In the genomic region with DNA sequence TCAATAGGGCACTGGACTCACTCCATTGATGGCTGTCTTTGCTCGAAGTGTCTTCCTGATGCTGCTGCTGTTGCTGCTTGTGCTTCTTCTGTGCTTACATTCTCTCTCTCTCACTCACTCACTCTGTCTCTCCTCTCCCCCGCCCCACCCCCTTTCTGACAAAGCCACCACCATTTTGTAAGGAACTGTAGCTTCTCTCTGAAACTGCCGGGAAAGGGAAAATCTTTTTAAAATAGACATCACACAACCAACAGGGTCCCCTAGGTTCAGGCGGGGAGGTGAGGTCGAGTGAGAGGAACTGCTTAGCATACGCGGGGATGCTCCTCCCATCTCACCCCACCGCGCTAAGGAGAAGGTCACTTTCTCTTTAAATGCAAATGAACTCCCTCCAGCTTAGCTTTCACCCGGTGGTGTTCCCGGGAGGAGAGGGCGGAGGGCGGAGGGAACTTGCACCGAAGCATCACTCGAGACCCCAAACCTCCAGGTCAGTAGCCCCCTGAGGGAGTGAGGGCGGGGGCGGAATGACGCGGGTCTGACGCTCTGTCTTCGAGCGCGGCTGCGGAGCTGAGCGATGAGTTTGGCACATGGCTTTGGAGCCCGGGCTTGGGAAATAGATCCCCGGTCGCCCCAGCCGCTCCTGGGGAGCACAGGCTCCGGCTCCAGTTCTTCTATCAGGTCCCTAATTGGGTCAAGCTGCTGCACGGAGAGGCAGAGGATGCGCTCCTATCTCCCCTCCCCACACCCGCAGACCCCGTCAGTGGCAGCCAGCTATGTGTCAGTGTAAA, we compare ENCODE assay signal across 9 cellular contexts. TPM values are rescaled to one million over a fixed set of nuclear protein-coding genes. Genes with fewer than 3 reads are reported as not detected.
DNase-seq lines count a peak whose midpoint lies in the region; ATAC-seq, FAIRE-seq and TF ChIP-seq lines count a peak whose summit lies in the region.
"Had no signal": no experiment of that assay in that cellular context is flagged by ENCODE, and none has a peak within 500 bp of the region (broad histone marks: within the 10 kb centered on the region; RNA-seq: fewer than 3 reads in every experiment).

TSS of gene CCDC28B (plus strand) at position 370 of the 785 bp plus-strand sequence. CDS start 1,341 bp downstream, outside the sequence.

- H2AFZ ChIP-seq in K562 (ENCODE audit: low read depth, low read length) (peak within 1 kb of the TSS; percentile 97), hepatocyte (peak within 1 kb of the TSS; percentile 84)

- peaks cover 20 to 46% of the 10 kb centered on the region in 2 experiments for H3K4me1 ChIP-seq in K562 (replicated peaks in 1 of 2; ENCODE audit: control insufficient read depth in 2 of 2, insufficient read depth in 2 of 2, low read length in 2 of 2)
- H3K4me1 ChIP-seq in hepatocyte (ENCODE audit: insufficient read depth) = no peaks in the 10 kb centered on the region

- CTCF ChIA-PET in K562 (lab: Yijun Ruan, JAX; ENCODE audit: low intra/inter-chr PET ratio) = interaction anchor here (0.6 kb wide), 1 partner anchor 99 kb away, joined by 3 read pairs; no protein-coding TSS in a partner anchor

- TF ChIP-seq RAD21 in K562 (CRISPR knock-in tag; conservative IDR thresholded peaks at IDR 0.05 in 1 of 2, IDR thresholded peaks at IDR 0.05 in 1 of 2) = no peak

- under 1% methylated on average over 34 of the region's 34 CpGs for WGBS in K562 (ENCODE audit: insufficient coverage, low coverage, missing lambda C conversion rate)
- WGBS in hepatocyte (ENCODE audit: low lambda C conversion rate, missing lambda C conversion rate) = under 1% methylated on average over 34 of the region's 34 CpGs

- H3K27me3 ChIP-seq in K562 (ENCODE audit: control insufficient read depth in 2 of 2, insufficient read depth in 2 of 2, low read length in 2 of 2) = no peaks in the 10 kb centered on the region
- no peaks in the 10 kb centered on the region for H3K27me3 ChIP-seq in hepatocyte

- TF ChIP-seq POLR2A in K562 (conservative IDR thresholded peaks at IDR 0.05) = peak; percentile 38; the same call in 1 of the 2 replicates

- peaks cover 3% of the 10 kb centered on the region for H3K9me1 ChIP-seq in K562 (ENCODE audit: control insufficient read depth, insufficient read depth, low read length)

- intact Hi-C loops in K562 (cut with micrococcal nuclease) = no loop called here

- no peaks in the 10 kb centered on the region for H3K9me3 ChIP-seq in K562 (replicated peaks; ENCODE audit: control insufficient read depth, insufficient read depth, low read depth, low read length)
- no peaks in the 10 kb centered on the region for H3K9me3 ChIP-seq in hepatocyte (ENCODE audit: low read depth)

- H3K4me2 ChIP-seq in K562 (ENCODE audit: insufficient read depth, low read length) (peak within 1 kb of the TSS; percentile 90), hepatocyte (peak within 1 kb of the TSS; percentile 97)

- TF ChIP-seq CTCF in K562 (IDR thresholded peaks at IDR 0.05 in 2 of 3, conservative IDR thresholded peaks at IDR 0.05 in 1 of 3; ENCODE audit: insufficient read depth in 2 of 3, low read depth in 1 of 3, low read length in 3 of 3) = no peak
- TF ChIP-seq CTCF in hepatocyte (IDR thresholded peaks at IDR 0.05; ENCODE audit: poor library complexity) = no peak

- ATAC-seq in K562 = peak; percentile 65
- no peak for ATAC-seq in GM19452 (IDR thresholded peaks at IDR 0.05; ENCODE audit: unreplicated experiment)

- H3K36me3 ChIP-seq in K562 (ENCODE audit: control insufficient read depth, insufficient read depth, low read length) = peaks cover 32% of the 10 kb centered on the region
- no peaks in the 10 kb centered on the region for H3K36me3 ChIP-seq in hepatocyte (replicated peaks; ENCODE audit: insufficient read depth, low read depth)

- in situ Hi-C loops in K562 (cut with MboI) = no loop called here

- H4K20me1 ChIP-seq in K562 (replicated peaks; ENCODE audit: control insufficient read depth, insufficient read depth, low read length) (no peaks in the 10 kb centered on the region; the same call in none of the 2 replicates), hepatocyte (ENCODE audit: insufficient read depth, poor library complexity, severe bottlenecking) (no peaks in the 10 kb centered on the region)

- H3K4me3 ChIP-seq in K562 (peak within 1 kb of the TSS; percentile 49), hepatocyte (peak within 1 kb of the TSS; percentile 31)

- H3K9ac ChIP-seq in K562 (ENCODE audit: insufficient read depth in 1 of 2, low read depth in 2 of 2, low read length in 2 of 2) = peak within 1 kb of the TSS; percentile 69 to 89

- H3K27ac ChIP-seq in K562 (ENCODE audit: extremely low read depth, low read depth, low read length) (peak within 1 kb of the TSS; percentile 75), hepatocyte (peak within 1 kb of the TSS; percentile 82)

- H3K9me2 ChIP-seq in hepatocyte (replicated peaks; ENCODE audit: insufficient read depth) = no peaks in the 10 kb centered on the region

- POLR2A ChIA-PET in K562 (lab: Yijun Ruan, JAX) = interaction anchor here (0.6 to 10.8 kb wide), 20 partner anchors 8 to 457 kb away, joined by 3 to 201 read pairs (median 4); partner anchors contain the start of genes DCDC2B, KPNA6, MARCKSL1 and TMEM39B

- DNase-seq in DMS 273 (lab: John Stamatoyannopoulos, UW; ENCODE audit: unreplicated experiment) (peak; percentile 82), DMS 273 treated with DMSO at 0.1 percent for 48 hours (lab: John Stamatoyannopoulos, UW) (no peak), NCI-H128 (lab: John Stamatoyannopoulos, UW; ENCODE audit: unreplicated experiment) (peak; percentile 69), T-helper 9 cell (peak; percentile 42), K562 (ENCODE audit: extremely low read depth in 1 of 4, low spot score in 3 of 4) (peak; percentile 68 to 82 (median 74)), hepatocyte (ENCODE audit: low spot score) (peak; percentile 73), putamen (ENCODE audit: low spot score) (peak; percentile 62)

- H3K79me2 ChIP-seq in K562 (ENCODE audit: control insufficient read depth, insufficient read depth, low read length) (peaks cover 13% of the 10 kb centered on the region; the same call in 2 of the 3 replicates), hepatocyte (no peaks in the 10 kb centered on the region)

- no peak for TF ChIP-seq EP300 in K562 (IDR thresholded peaks at IDR 0.05; ENCODE audit: low read length)

- no TSS peak for BruUV-seq in K562 (replicated peaks; lab: Mats Ljungman, UMichigan)

- FAIRE-seq in K562 (lab: Jason Lieb, UNC) = peak; percentile 96
- FAIRE-seq: A204.1 had no signal

TF ChIP-seq in K562, 482 proteins besides CTCF, POLR2A, EP300 and RAD21 (continues in another document):
- TF ChIP-seq ZHX1 (conservative IDR thresholded peaks at IDR 0.05; ENCODE audit: low read length) (no peak), ZNF174 (CRISPR knock-in tag; IDR thresholded peaks at IDR 0.05) (no peak), ZNF184 (CRISPR knock-in tag; IDR thresholded peaks at IDR 0.05) (no peak), ZNF408 (CRISPR knock-in tag; IDR thresholded peaks at IDR 0.05; ENCODE audit: low read depth) (no peak), ZBTB17 (CRISPR knock-in tag; IDR thresholded peaks at IDR 0.05) (peak; percentile 42; the same call in 1 of the 2 replicates), IFI16 (CRISPR knock-in tag; IDR thresholded peaks at IDR 0.05) (no peak), EHMT2 (IDR thresholded peaks at IDR 0.05) (no peak)

RNA-seq across cellular contexts. Expression of gene CCDC28B, which starts in this region (rescaled TPM):
- total RNA-seq in K562 (2011; cell fraction: chromatin; rRNA removed; ENCODE audit: low replicate concordance) = 11.5 and 23.4 TPM in 2 replicates
- total RNA-seq in K562 (2011; cell fraction: nucleolus; rRNA removed) = 20.0 and 22.0 TPM in 2 replicates
- 16.6 and 19.8 TPM in 2 replicates for total RNA-seq in K562 (2011; cell fraction: nucleoplasm; rRNA removed)
- total RNA-seq in K562 (2014; rRNA removed) (51.9 and 59.5 TPM in 2 replicates), K562 (2014; rRNA removed; fragmentation: Illumina TruSeq; extraction: Trizol) (14.3 and 17.3 TPM in 2 replicates), K562 (2015; rRNA removed; fragmentation: Illumina TruSeq; extraction: Trizol) (42.2 and 44.4 TPM in 2 replicates), K562 (2021) (48.0 and 50.6 TPM in 2 replicates), hepatocyte (12.9 and 15.8 TPM in 2 replicates)
- polyA plus RNA-seq in K562 (2011; rRNA removed) (29.3 and 29.4 TPM in 2 replicates), K562 (2014; fragmentation: Illumina TruSeq; extraction: Trizol) (31.7 and 45.4 TPM in 2 replicates), K562 (2014; fragmentation: Nextera tagmentation; extraction: Ambion mirVana) (10 to 100 TPM in 1 of 2 experiments, 1 to 10 TPM in 1; 5.7 to 14.5 TPM), K562 (2014; rRNA removed) (54.5 and 56.6 TPM in 2 replicates), hepatocyte (28.5 and 29.5 TPM in 2 replicates)
- polyA plus RNA-seq in K562 (2011; cell fraction: cytosol; rRNA removed) = 38.3 and 45.4 TPM in 2 replicates
- 22.5 and 26.4 TPM in 2 replicates for polyA plus RNA-seq in K562 (2011; cell fraction: nucleus; rRNA removed)
- 44.3 and 77.3 TPM in 2 replicates for polyA plus RNA-seq in K562 (2012)
- polyA minus RNA-seq in K562 (2011; rRNA and poly(A)+ RNA removed) = 15.4 and 16.3 TPM in 2 replicates
- 16.2 and 17.0 TPM in 2 replicates for polyA minus RNA-seq in K562 (2011; cell fraction: cytosol; rRNA and poly(A)+ RNA removed)
- polyA minus RNA-seq in K562 (2011; cell fraction: nucleus; rRNA and poly(A)+ RNA removed) = 7.1 and 7.9 TPM in 2 replicates
